Comparison of ENCODE assay signal across 10 cellular contexts in genomic region chr7:129277629-129278028, GRCh38.
"Had no signal": no experiment of that assay in that cellular context is flagged by ENCODE, and none has a peak within 500 bp of the region (broad histone marks: within the 10 kb centered on the region; RNA-seq: fewer than 3 reads in every experiment).

No MANE protein-coding gene starts in this region.

- DNase-seq: IMR-90, Karpas-422, Kasumi-1, KBM-7, KG1 had no signal

- ATAC-seq: HepG2 had no signal

- H3K9me3 Mint-ChIP-seq: IgD-negative memory B cell had no signal

- H3K27me3 Mint-ChIP-seq: IgD-negative memory B cell had no signal

- H3K4me3 Mint-ChIP-seq: IgD-negative memory B cell had no signal

- H3K27ac Mint-ChIP-seq: IgD-negative memory B cell had no signal

- H3K9ac ChIP-seq: KMS-11 had no signal

- FAIRE-seq: HepG2, HTR-8/SVneo had no signal

- H3K27ac ChIP-seq: HL-60, KMS-11 had no signal

- H3K4me2 ChIP-seq: KMS-11 had no signal
